Comparison of ENCODE assay signal across 17 cellular contexts in genomic region chr15:67166280-67167009, GRCh38.
DNase-seq lines count a peak whose midpoint lies in the region; ATAC-seq and TF ChIP-seq lines count a peak whose summit lies in the region.
"Had no signal": no experiment of that assay in that cellular context is flagged by ENCODE, and none has a peak within 500 bp of the region (broad histone marks: within the 10 kb centered on the region; RNA-seq: fewer than 3 reads in every experiment).

No MANE protein-coding gene starts in this region.

- H3K27me3 ChIP-seq in Caco-2 (replicated peaks; ENCODE audit: control insufficient read depth, insufficient read depth, low read length) (no peaks in the 10 kb centered on the region), Panc1 (ENCODE audit: control insufficient read depth, insufficient read depth, low read length) (no peaks in the 10 kb centered on the region), esophagus (ENCODE audit: control insufficient read depth in 1 of 2, insufficient read depth in 2 of 2, low read length in 2 of 2) (no peaks in the 10 kb centered on the region)
- H3K27me3 ChIP-seq: right lobe of liver had no signal

- 63 to 72% methylated on average over 13 of the region's 13 CpGs for WGBS in esophagus, 2 donors

- H3K4me1 Mint-ChIP-seq in Caco-2 (ENCODE audit: low read depth, unreplicated experiment) (peaks cover 7% of the 10 kb centered on the region), osteocyte (ENCODE audit: unreplicated experiment) (peaks cover 61% of the 10 kb centered on the region)

- H3K4me3 Mint-ChIP-seq in Caco-2 (ENCODE audit: unreplicated experiment) (no peak overlapping the region), osteocyte (ENCODE audit: unreplicated experiment) (peak overlapping the region; percentile 22)
- H3K4me3 Mint-ChIP-seq: naive thymus-derived CD8-positive, alpha-beta T cell; stimulated activated naive CD8-positive, alpha-beta T cell treated with anti-CD3 and anti-CD28 coated beads, Interleukin-15, Interleukin-2, amounts not matched to agents 100 ng/mL and 50 ng/mL, for 24 hours had no signal

- H3K27ac ChIP-seq in Panc1 (ENCODE audit: low read length) (peak overlapping the region; percentile 94), esophagus (ENCODE audit: low read depth in 2 of 2, low read length in 1 of 2) (peak overlapping the region; percentile 87 to 97)
- H3K27ac ChIP-seq: right lobe of liver had no signal

- CTCF ChIA-PET in Caco-2 (lab: Charles Lee) (no interaction called here), Panc1 (lab: Charles Lee) (no interaction called here)

- intact Hi-C loops in Caco-2 (cut with micrococcal nuclease; ENCODE audit: unreplicated experiment), result no loop called here
- intact Hi-C loops in Panc1 (cut with micrococcal nuclease; ENCODE audit: unreplicated experiment), result no loop called here

- no peak for TF ChIP-seq CTCF in Caco-2 (IDR thresholded peaks at IDR 0.05; ENCODE audit: insufficient read depth in 1 of 2, low read depth in 1 of 2, low read length in 1 of 2, severe bottlenecking in 1 of 2, unreplicated experiment in 1 of 2)
- TF ChIP-seq CTCF in Panc1 (IDR thresholded peaks at IDR 0.05), result no peak
- TF ChIP-seq CTCF in osteocyte (IDR thresholded peaks at IDR 0.05), result no peak

- H3K36me3 ChIP-seq in Caco-2 (ENCODE audit: control insufficient read depth, insufficient read depth, low read length), result no peaks in the 10 kb centered on the region; the same call in 1 of the 2 replicates
- H3K36me3 ChIP-seq in Panc1 (ENCODE audit: control insufficient read depth, insufficient read depth, low read length), result peaks cover 17% of the 10 kb centered on the region; the same call in 1 of the 2 replicates
- H3K36me3 ChIP-seq in esophagus (ENCODE audit: control insufficient read depth in 2 of 2, insufficient read depth in 2 of 2, low read length in 1 of 2), result peaks cover 4 to 21% of the 10 kb centered on the region in 2 donors

- H3K36me3 Mint-ChIP-seq in Caco-2 (ENCODE audit: insufficient read depth, unreplicated experiment) (peaks cover 52% of the 10 kb centered on the region), osteocyte (ENCODE audit: unreplicated experiment) (peaks cover 32% of the 10 kb centered on the region)

- POLR2A ChIA-PET in Caco-2 (lab: Charles Lee) (no interaction called here), Panc1 (lab: Charles Lee) (no interaction called here)

- ATAC-seq in Panc1 (0 out of 2 replicates have a peak, but pooled peaks have one; percentile 2), HG03442 (IDR thresholded peaks at IDR 0.05; ENCODE audit: unreplicated experiment) (no peak), HG02623 (IDR thresholded peaks at IDR 0.05; ENCODE audit: unreplicated experiment) (no peak)
- ATAC-seq: naive thymus-derived CD8-positive, alpha-beta T cell; SK-N-SH treated with all-trans-retinoic acid at 6 μM for 48 hours had no signal

- no TSS peak for BruUV-seq in Caco-2 (replicated peaks; lab: Mats Ljungman, UMichigan)
- no TSS peak for BruUV-seq in Panc1 (replicated peaks; lab: Mats Ljungman, UMichigan)

- no peaks in the 10 kb centered on the region for H3K9me3 ChIP-seq in Caco-2
- no peaks in the 10 kb centered on the region for H3K9me3 ChIP-seq in Panc1 (ENCODE audit: control insufficient read depth, insufficient read depth, low read depth, low read length)
- no peaks in the 10 kb centered on the region for H3K9me3 ChIP-seq in esophagus (ENCODE audit: control insufficient read depth in 2 of 2, insufficient read depth in 1 of 2, low read depth in 1 of 2, low read length in 1 of 2)
- H3K9me3 ChIP-seq: right lobe of liver had no signal

- no peak for DNase-seq in Caco-2
- DNase-seq in Panc1 (ENCODE audit: low read depth, low spot score), result no peak
- DNase-seq in osteocyte (ENCODE audit: extremely low spot score, unreplicated experiment), result no peak
- no peak for DNase-seq in pons (ENCODE audit: low spot score)
- DNase-seq in Kasumi-1 (lab: John Stamatoyannopoulos, UW), result no peak
- DNase-seq: foreskin melanocyte; kidney glomerular epithelial cell; naive thymus-derived CD8-positive, alpha-beta T cell; NCI-H1694 treated with DMSO at 0.1 percent for 48 hours; NCI-H510A; right lobe of liver; stimulated activated CD4-positive, alpha-beta T cell treated with anti-CD3 and anti-CD28 coated beads, Interleukin-4, amount 100 ng/mL, for 4 hours had no signal

- H3K4me3 ChIP-seq in Caco-2 (ENCODE audit: low read depth, low read length) (no peak overlapping the region), Panc1 (ENCODE audit: low read depth in 2 of 2, low read length in 2 of 2) (no peak overlapping the region), esophagus (ENCODE audit: low read depth in 1 of 2, low read length in 2 of 2) (peak overlapping the region; percentile 40 to 51)
- H3K4me3 ChIP-seq: right lobe of liver had no signal

- H3K27ac Mint-ChIP-seq in Caco-2 (ENCODE audit: unreplicated experiment), result peak overlapping the region; percentile 48
- H3K27ac Mint-ChIP-seq in osteocyte (ENCODE audit: unreplicated experiment), result peak overlapping the region; percentile 87
- H3K27ac Mint-ChIP-seq: stimulated activated naive CD8-positive, alpha-beta T cell treated with anti-CD3 and anti-CD28 coated beads, Interleukin-15, Interleukin-2, amounts not matched to agents 100 ng/mL and 50 ng/mL, for 24 hours had no signal

- no peaks in the 10 kb centered on the region for H3K4me1 ChIP-seq in Caco-2
- peaks cover 100% of the 10 kb centered on the region for H3K4me1 ChIP-seq in Panc1 (ENCODE audit: control insufficient read depth, insufficient read depth, low read length)
- peaks cover 6 to 37% of the 10 kb centered on the region in 2 donors for H3K4me1 ChIP-seq in esophagus (ENCODE audit: control insufficient read depth in 2 of 2, insufficient read depth in 2 of 2, low read length in 1 of 2)

- in situ Hi-C loops in Panc1 (cut with HindIII; ENCODE audit: low pct_unique_long_range_greater_than_20kb, low sequenced_read_pairs), result no loop called here

- H3K9me3 Mint-ChIP-seq in Caco-2 (ENCODE audit: unreplicated experiment) (no peaks in the 10 kb centered on the region), osteocyte (ENCODE audit: unreplicated experiment) (no peaks in the 10 kb centered on the region)
- H3K9me3 Mint-ChIP-seq: naive thymus-derived CD8-positive, alpha-beta T cell; stimulated activated naive CD8-positive, alpha-beta T cell treated with anti-CD3 and anti-CD28 coated beads, Interleukin-15, Interleukin-2, amounts not matched to agents 100 ng/mL and 50 ng/mL, for 24 hours had no signal

- H3K27me3 Mint-ChIP-seq in Caco-2 (ENCODE audit: insufficient read depth, unreplicated experiment) (no peaks in the 10 kb centered on the region), osteocyte (ENCODE audit: unreplicated experiment) (no peaks in the 10 kb centered on the region)
- H3K27me3 Mint-ChIP-seq: naive thymus-derived CD8-positive, alpha-beta T cell; stimulated activated naive CD8-positive, alpha-beta T cell treated with anti-CD3 and anti-CD28 coated beads, Interleukin-15, Interleukin-2, amounts not matched to agents 100 ng/mL and 50 ng/mL, for 24 hours had no signal

Comparison
In these comparisons a context has a peak if more than half of its experiments do, and no peak if none do; other contexts are left out.
1. H3K4me3 ChIP-seq: peak in esophagus (2 of 2); none in Caco-2 (single experiment) and Panc1 (0 of 2).